17 cellular contexts compared by ENCODE assay signal in genomic region chr4:99846891-99847290, GRCh38. TPM values are rescaled to one million over a fixed set of nuclear protein-coding genes. Genes with fewer than 3 reads are reported as not detected.
DNase-seq lines count a peak whose midpoint lies in the region; ATAC-seq, FAIRE-seq and TF ChIP-seq lines count a peak whose summit lies in the region.
"Had no signal": no experiment of that assay in that cellular context is flagged by ENCODE, and none has a peak within 500 bp of the region (broad histone marks: within the 10 kb centered on the region; RNA-seq: fewer than 3 reads in every experiment).

No MANE protein-coding gene starts in this region.

- peaks cover 63% of the 10 kb centered on the region for H3K36me3 ChIP-seq in DOHH2 (ENCODE audit: control insufficient read depth, low read length)
- H3K36me3 ChIP-seq: tibial nerve had no signal

- H3K36me3 Mint-ChIP-seq in T-helper 2 cell treated with Interferon-gamma antibody and Interleukin-4, amounts not matched to agents 5 μg/mL and 100 μg/mL, for 36 hours (ENCODE audit: low read depth) = peaks cover 39% of the 10 kb centered on the region
- peaks cover 22% of the 10 kb centered on the region for H3K36me3 Mint-ChIP-seq in T-cell
- H3K36me3 Mint-ChIP-seq in naive B cell = peaks cover 17% of the 10 kb centered on the region in 2 donors

- H3K27me3 Mint-ChIP-seq in T-helper 2 cell treated with Interferon-gamma antibody and Interleukin-4, amounts not matched to agents 5 μg/mL and 100 μg/mL, for 36 hours (ENCODE audit: low read depth) = no peaks in the 10 kb centered on the region
- H3K27me3 Mint-ChIP-seq in T-cell = no peaks in the 10 kb centered on the region
- no peaks in the 10 kb centered on the region for H3K27me3 Mint-ChIP-seq in naive B cell

- peaks cover 5% of the 10 kb centered on the region; the same call in 1 of the 2 replicates for H3F3A ChIP-seq in DOHH2 (ENCODE audit: control insufficient read depth, insufficient read depth)

- ATAC-seq in T-cell (replicated peaks in 1 of 4) (no peak), naive B cell (ENCODE audit: low read depth in 2 of 2) (no peak), sciatic nerve (no peak), GM19324 (IDR thresholded peaks at IDR 0.05; ENCODE audit: low FRiP score, unreplicated experiment) (no peak)
- ATAC-seq: psoas muscle had no signal

- DNase-seq in T-helper 2 cell treated with Interferon-gamma antibody and Interleukin-4, amounts not matched to agents 5 μg/mL and 100 μg/mL, for 36 hours (ENCODE audit: low spot score) = no peak
- DNase-seq in T-helper 2 cell (no peak), T-cell (no peak), naive B cell (no peak), sciatic nerve (ENCODE audit: low spot score) (no peak), GM12892 (ENCODE audit: insufficient read length) (no peak)
- DNase-seq: C1 segment of cervical spinal cord, DND-41, NCI-H146, NCI-H226, psoas muscle had no signal

- CTCF ChIA-PET in T-cell (lab: Charles Lee) = interaction anchor here in 1 of 2 donors (2.6 kb wide), 1 partner anchor 38 kb away, joined by 12 read pairs; no protein-coding TSS in a partner anchor

- H3K4me2 ChIP-seq in DOHH2 (ENCODE audit: low read length) = peak overlapping the region; percentile 61

- H3K4me1 Mint-ChIP-seq in T-helper 2 cell treated with Interferon-gamma antibody and Interleukin-4, amounts not matched to agents 5 μg/mL and 100 μg/mL, for 36 hours (ENCODE audit: low read depth) = peaks cover 55% of the 10 kb centered on the region
- H3K4me1 Mint-ChIP-seq in T-cell (peaks cover 39 to 60% (median 51%) of the 10 kb centered on the region in 3 donors), naive B cell (peaks cover 42 to 65% (median 42%) of the 10 kb centered on the region in 3 donors)

- H3K27me3 ChIP-seq in DOHH2 (ENCODE audit: control insufficient read depth, low read length) = no peaks in the 10 kb centered on the region
- H3K27me3 ChIP-seq: tibial nerve had no signal

- peak overlapping the region; percentile 94 for H3K27ac Mint-ChIP-seq in T-helper 2 cell treated with Interferon-gamma antibody and Interleukin-4, amounts not matched to agents 5 μg/mL and 100 μg/mL, for 36 hours
- peak overlapping the region; percentile 86 to 95 for H3K27ac Mint-ChIP-seq in T-cell
- H3K27ac Mint-ChIP-seq in naive B cell = peak overlapping the region in 5 of 6 donors; percentile 44 to 96 (median 83)

- H3K4me3 ChIP-seq in DOHH2 (ENCODE audit: low read length) = peak overlapping the region; percentile 55
- H3K4me3 ChIP-seq: psoas muscle, tibial nerve had no signal

- no peak for TF ChIP-seq CTCF in DOHH2 (IDR thresholded peaks at IDR 0.05; ENCODE audit: low read depth, low read length, poor library complexity, severe bottlenecking)

- H4K20me1 ChIP-seq in DOHH2 (ENCODE audit: control insufficient read depth, insufficient read depth, low read depth, low read length) = no peaks in the 10 kb centered on the region; the same call in 1 of the 2 replicates

- intact Hi-C loops in sciatic nerve (cut with DNase I) = no loop called here

- no peaks in the 10 kb centered on the region for H3K9me3 ChIP-seq in DOHH2 (ENCODE audit: control insufficient read depth, insufficient read depth, low read length)
- H3K9me3 ChIP-seq: psoas muscle, tibial nerve had no signal

- H3K4me3 Mint-ChIP-seq in T-helper 2 cell treated with Interferon-gamma antibody and Interleukin-4, amounts not matched to agents 5 μg/mL and 100 μg/mL, for 36 hours = peak overlapping the region; percentile 40
- H3K4me3 Mint-ChIP-seq in T-cell (peak overlapping the region in 2 of 3 donors; percentile 32 to 61), naive B cell (peak overlapping the region in 5 of 8 donors; percentile 7 to 74 (median 51))
- H3K4me3 Mint-ChIP-seq: neural crest cell had no signal

- TF ChIP-seq POLR2A in GM12892 (IDR thresholded peaks at IDR 0.05; ENCODE audit: low read depth, low read length) = no peak

- no peak for FAIRE-seq in GM12892 (lab: Jason Lieb, UNC)
- FAIRE-seq: A204.1, keratinocyte had no signal

- no peaks in the 10 kb centered on the region for H3K79me2 ChIP-seq in DOHH2 (ENCODE audit: control insufficient read depth, low read length)

- POLR2A ChIA-PET in T-cell (lab: Charles Lee) = interaction anchor here (0.5 to 0.8 kb wide), 3 partner anchors 13 to 760 kb away, joined by 3 to 12 read pairs (median 3); no protein-coding TSS in a partner anchor

- peaks cover 60% of the 10 kb centered on the region for H3K4me1 ChIP-seq in DOHH2 (ENCODE audit: control insufficient read depth, low read length)
- H3K4me1 ChIP-seq: psoas muscle, tibial nerve had no signal

- no peaks in the 10 kb centered on the region for H3K9me2 ChIP-seq in DOHH2 (replicated peaks; ENCODE audit: control insufficient read depth, low read length)

- H3K9me3 Mint-ChIP-seq in T-helper 2 cell treated with Interferon-gamma antibody and Interleukin-4, amounts not matched to agents 5 μg/mL and 100 μg/mL, for 36 hours = no peaks in the 10 kb centered on the region
- H3K9me3 Mint-ChIP-seq in T-cell (no peaks in the 10 kb centered on the region), naive B cell (no peaks in the 10 kb centered on the region)
- H3K9me3 Mint-ChIP-seq: neural crest cell had no signal

- peak overlapping the region; percentile 72 for H3K27ac ChIP-seq in DOHH2 (ENCODE audit: low read depth, low read length)
- H3K27ac ChIP-seq: psoas muscle had no signal

RNA-seq across cellular contexts. Expression of gene DAPP1, which starts 30.3 kb away (rescaled TPM):
- total RNA-seq in T-cell (10 to 100 TPM; 12.9 to 18.7 (median 14.3) TPM), sciatic nerve (3.5 TPM)
- polyA plus RNA-seq in naive B cell (ENCODE audit: low read depth in 6 of 6) = 100 to 1,000 TPM; 114 to 255 (median 199) TPM
- 40.2 TPM for polyA plus RNA-seq in GM12892 (2012; ENCODE audit: missing spikeins)
- total RNA-seq: neural crest cell had no signal

RNA-seq across cellular contexts. Expression of gene LAMTOR3, which starts 47.3 kb away (rescaled TPM):
- total RNA-seq in T-cell (10 to 100 TPM; 17.5 to 25.0 (median 19.4) TPM), sciatic nerve (34.1 TPM)
- 10 to 100 TPM; 19.6 to 43.7 (median 26.6) TPM for polyA plus RNA-seq in naive B cell (ENCODE audit: low read depth in 6 of 6)
- polyA plus RNA-seq in GM12892 (2012; ENCODE audit: missing spikeins) = 40.5 TPM
